8 cellular contexts compared by ENCODE assay signal in genomic region chr1:51569284-51570062, GRCh38. TPM values are rescaled to one million over a fixed set of nuclear protein-coding genes. Genes with fewer than 3 reads are reported as not detected.
DNase-seq lines count a peak whose midpoint lies in the region; ATAC-seq and TF ChIP-seq lines count a peak whose summit lies in the region.

No MANE protein-coding gene starts in this region.

- H3K4me1 ChIP-seq in BLaER1 treated with 17β-estradiol and CSF1 and Interleukin-3, amounts not matched to agents 10 nM and 100 nM = peaks cover 55 to 66% (median 58%) of the 10 kb centered on the region in 10 experiments
- peaks cover 19% of the 10 kb centered on the region for H3K4me1 ChIP-seq in OCI-LY3 (ENCODE audit: low read length)
- H3K4me1 ChIP-seq in adipocyte (ENCODE audit: control insufficient read depth, insufficient read depth, low read length) = peaks cover 55% of the 10 kb centered on the region

- no peaks in the 10 kb centered on the region for H3K79me2 ChIP-seq in OCI-LY3 (ENCODE audit: low read length)

- 0 out of 22 replicates have a peak, but pooled peaks cover 0 to 3% (median 0%) of the 10 kb centered on the region in 11 experiments for H3K9me3 ChIP-seq in BLaER1 treated with 17β-estradiol and CSF1 and Interleukin-3, amounts not matched to agents 10 nM and 100 nM (replicated peaks in 1 of 11)
- H3K9me3 ChIP-seq in OCI-LY3 (ENCODE audit: insufficient read depth, low read length) = no peaks in the 10 kb centered on the region
- H3K9me3 ChIP-seq in adipocyte (ENCODE audit: control insufficient read depth, low read length) = no peaks in the 10 kb centered on the region

- H3K4me2 ChIP-seq in BLaER1 treated with 17β-estradiol and CSF1 and Interleukin-3, amounts not matched to agents 10 nM and 100 nM = peak overlapping the region; percentile 63 to 96 (median 87)
- H3K4me2 ChIP-seq in OCI-LY3 (ENCODE audit: low read length) = peak overlapping the region; percentile 56

- no peaks in the 10 kb centered on the region for H4K20me1 ChIP-seq in BLaER1 treated with 17β-estradiol and CSF1 and Interleukin-3, amounts not matched to agents 10 nM and 100 nM
- no peaks in the 10 kb centered on the region for H4K20me1 ChIP-seq in OCI-LY3 (ENCODE audit: insufficient read depth, low read length)

- no peaks in the 10 kb centered on the region for H3K36me3 ChIP-seq in BLaER1 treated with 17β-estradiol and CSF1 and Interleukin-3, amounts not matched to agents 10 nM and 100 nM
- H3K36me3 ChIP-seq in OCI-LY3 (replicated peaks; ENCODE audit: low read depth, low read length) (no peaks in the 10 kb centered on the region), adipocyte (ENCODE audit: control insufficient read depth, insufficient read depth, low read length, severe bottlenecking) (no peaks in the 10 kb centered on the region), kidney epithelial cell (ENCODE audit: control insufficient read depth, insufficient read depth, low read length) (no peaks in the 10 kb centered on the region)

- peak overlapping the region; percentile 14 to 87 (median 72); a peak in 21 of 22 replicates for H3K27ac ChIP-seq in BLaER1 treated with 17β-estradiol and CSF1 and Interleukin-3, amounts not matched to agents 10 nM and 100 nM
- H3K27ac ChIP-seq in OCI-LY3 (ENCODE audit: low read length) = 0 out of 2 replicates have a peak overlapping the region, but pooled peaks have one; percentile 14

- peak; percentile 58 for DNase-seq in adipocyte (ENCODE audit: low read depth)
- DNase-seq in kidney epithelial cell (ENCODE audit: low read depth) = peak; percentile 88
- DNase-seq in stimulated activated naive CD8-positive, alpha-beta T cell treated with anti-CD3 and anti-CD28 coated beads, Interleukin-15, Interleukin-2, amounts not matched to agents 100 U/mL and 50 U/mL, for 24 hours = peak; percentile 33
- DNase-seq in T-helper 9 cell = no peak

- peak overlapping the region in 8 of 10 experiments; percentile 15 to 46 (median 36); a peak in 11 of 20 replicates for H3K4me3 ChIP-seq in BLaER1 treated with 17β-estradiol and CSF1 and Interleukin-3, amounts not matched to agents 10 nM and 100 nM
- H3K4me3 ChIP-seq in OCI-LY3 (ENCODE audit: low read length) (peak overlapping the region; percentile 14), adipocyte (ENCODE audit: low read length) (no peak overlapping the region), kidney epithelial cell (ENCODE audit: low read depth, low read length) (no peak overlapping the region)

- TF ChIP-seq CTCF in OCI-LY3 (IDR thresholded peaks at IDR 0.05; ENCODE audit: low read depth, low read length) = peak; percentile 41
- TF ChIP-seq CTCF in kidney epithelial cell (IDR thresholded peaks at IDR 0.05; ENCODE audit: insufficient read depth, low read length, poor library complexity, severe bottlenecking) = peak; percentile 12

- ATAC-seq in GM18873 (IDR thresholded peaks at IDR 0.05; ENCODE audit: low FRiP score, unreplicated experiment) (peak; percentile 81), HG03045 (IDR thresholded peaks at IDR 0.05; ENCODE audit: unreplicated experiment) (peak; percentile 78)
- ATAC-seq in stimulated activated naive CD8-positive, alpha-beta T cell treated with anti-CD3 and anti-CD28 coated beads, Interleukin-15, Interleukin-2, amounts not matched to agents 100 U/mL and 50 U/mL, for 24 hours = peak; percentile 83

- no peaks in the 10 kb centered on the region for H3K27me3 ChIP-seq in BLaER1 treated with 17β-estradiol and CSF1 and Interleukin-3, amounts not matched to agents 10 nM and 100 nM
- H3K27me3 ChIP-seq in OCI-LY3 (ENCODE audit: low read depth, low read length) (no peaks in the 10 kb centered on the region), adipocyte (replicated peaks; ENCODE audit: control insufficient read depth, insufficient read depth, low read length) (no peaks in the 10 kb centered on the region), kidney epithelial cell (ENCODE audit: control insufficient read depth, insufficient read depth, low read length) (no peaks in the 10 kb centered on the region)

- H2AFZ ChIP-seq in OCI-LY3 (ENCODE audit: low read depth, low read length) = peak overlapping the region; percentile 44; the same call in 1 of the 2 replicates

- H3K9ac ChIP-seq in BLaER1 treated with 17β-estradiol and CSF1 and Interleukin-3, amounts not matched to agents 10 nM and 100 nM = peak overlapping the region; percentile 15 to 77 (median 58); a peak in 20 of 22 replicates
- H3K9ac ChIP-seq in OCI-LY3 (ENCODE audit: low read length) (no peak overlapping the region), adipocyte (ENCODE audit: low read length) (no peak overlapping the region)

RNA-seq across cellular contexts. Expression of gene OSBPL9, which starts 47.4 kb away (rescaled TPM):
- total RNA-seq in kidney epithelial cell = 85.1 and 94.1 TPM in 2 replicates

RNA-seq across cellular contexts. Expression of gene EPS15, which starts 50.4 kb away (rescaled TPM):
- 36.1 and 37.1 TPM in 2 replicates for total RNA-seq in kidney epithelial cell

Comparison
In these comparisons a context has a peak if more than half of its experiments do, and no peak if none do; other contexts are left out.
1. H3K4me3 ChIP-seq: peak in BLaER1 treated with 17β-estradiol and CSF1 and Interleukin-3, amounts not matched to agents 10 nM and 100 nM (8 of 10) and OCI-LY3 (single experiment); none in adipocyte (single experiment) and kidney epithelial cell (single experiment).
2. H3K9ac ChIP-seq: peak in BLaER1 treated with 17β-estradiol and CSF1 and Interleukin-3, amounts not matched to agents 10 nM and 100 nM (11 of 11); none in OCI-LY3 (single experiment) and adipocyte (single experiment).
3. Peak in every context shown above with its lines, with median percentiles within 50 percentile points of each other: ATAC-seq.